ENCODE assay signal across 8 cellular contexts in the genomic region with DNA sequence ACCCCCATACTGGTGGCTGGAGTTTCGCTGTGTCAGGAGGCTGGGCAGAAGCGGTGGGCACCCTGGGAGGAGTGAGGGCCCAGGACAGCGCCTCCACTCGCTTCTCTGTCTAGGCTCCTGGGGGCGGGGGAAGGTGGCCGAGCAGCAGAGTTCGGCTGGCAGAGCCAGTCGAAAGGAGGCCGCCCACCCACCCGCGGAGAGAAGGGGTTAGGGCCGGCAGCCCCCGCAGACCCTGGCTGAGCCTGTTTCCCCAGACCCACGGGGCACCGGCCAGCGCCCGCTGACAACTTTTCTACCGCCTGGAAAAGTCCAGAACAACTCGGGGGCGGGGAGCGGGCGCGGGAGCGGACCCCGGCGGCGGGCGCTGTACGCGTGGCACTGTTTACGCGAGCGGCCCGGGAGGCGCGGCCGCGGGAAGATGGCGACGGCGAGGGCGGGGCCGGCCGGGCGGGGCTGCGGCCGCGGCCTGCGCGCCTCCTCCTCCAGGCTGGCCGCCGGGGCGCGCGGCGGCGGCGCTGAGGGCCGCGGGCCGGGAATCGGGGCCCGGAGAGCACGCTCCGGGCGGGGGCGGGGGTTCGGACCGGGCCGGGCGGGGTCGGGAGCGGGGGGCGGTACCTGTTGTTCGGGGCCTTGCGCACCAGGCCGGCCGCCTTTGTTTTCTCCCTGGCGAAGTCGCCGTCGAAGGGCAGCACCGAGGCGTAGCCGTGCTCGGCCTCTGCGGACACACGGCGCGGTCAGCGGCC. TPM values are rescaled to one million over a fixed set of nuclear protein-coding genes. Genes with fewer than 3 reads are reported as not detected.
DNase-seq lines count a peak whose midpoint lies in the region; ATAC-seq, FAIRE-seq and TF ChIP-seq lines count a peak whose summit lies in the region.

No MANE protein-coding gene starts in this region.

- no peak for TF ChIP-seq CTCF in body of pancreas (IDR thresholded peaks at IDR 0.05)

- no peak for FAIRE-seq in small intestine (lab: Jason Lieb, UNC)

- H3K4me1 ChIP-seq in body of pancreas: peaks cover 61% of the 10 kb centered on the region
- peaks cover 1 to 10% of the 10 kb centered on the region in 2 donors for H3K4me1 ChIP-seq in small intestine (ENCODE audit: control insufficient read depth in 2 of 2, insufficient read depth in 1 of 2, low read depth in 1 of 2, low read length in 1 of 2)

- peak overlapping the region; percentile 65 to 90 (median 76) for H3K27ac ChIP-seq in body of pancreas
- H3K27ac ChIP-seq in small intestine (ENCODE audit: low read depth in 1 of 2, low read length in 1 of 2): peak overlapping the region; percentile 85 to 89

- intact Hi-C loops in body of pancreas (cut with DNase I): loop anchor here (10.0 kb wide), 1 partner anchor 164 kb away; no protein-coding TSS in a partner anchor

- peak overlapping the region; percentile 84 for H3K4me3 ChIP-seq in GM08714 (ENCODE audit: low read length)
- H3K4me3 ChIP-seq in body of pancreas: peak overlapping the region; percentile 46 to 92
- H3K4me3 ChIP-seq in small intestine (ENCODE audit: low read depth in 1 of 2, low read length in 2 of 2): peak overlapping the region; percentile 87 to 92

- ATAC-seq in HG02759 (IDR thresholded peaks at IDR 0.05; ENCODE audit: unreplicated experiment) (peak; percentile 24), body of pancreas (peak; percentile 47)

- no peaks in the 10 kb centered on the region for H3K9me3 ChIP-seq in body of pancreas
- H3K9me3 ChIP-seq in small intestine (ENCODE audit: control insufficient read depth, low read depth): no peaks in the 10 kb centered on the region

- TF ChIP-seq POLR2A in body of pancreas (IDR thresholded peaks at IDR 0.05): peak in 2 of 3 donors; percentile 13 to 29

- H3K27me3 ChIP-seq in body of pancreas: no peaks in the 10 kb centered on the region
- no peaks in the 10 kb centered on the region for H3K27me3 ChIP-seq in small intestine (ENCODE audit: control insufficient read depth in 2 of 2, insufficient read depth in 2 of 2, low read length in 2 of 2)

- H3K36me3 ChIP-seq in body of pancreas (replicated peaks in 1 of 2; ENCODE audit: insufficient read depth in 1 of 2, low read depth in 2 of 2) (no peaks in the 10 kb centered on the region), small intestine (ENCODE audit: control insufficient read depth in 2 of 2, insufficient read depth in 2 of 2, low read length in 2 of 2) (no peaks in the 10 kb centered on the region)

- DNase-seq in T follicular helper cell (ENCODE audit: low read depth) (peak; percentile 42), body of pancreas (peak; percentile 52 to 67 (median 58)), iPS-NIHi11 (ENCODE audit: low spot score) (peak; percentile 86), small intestine (peak; percentile 55), NCI-H524 treated with DMSO at 0.1 percent for 48 hours (lab: John Stamatoyannopoulos, UW) (no peak), NOMO-1 treated with DMSO at 0.1 percent for 48 hours (lab: John Stamatoyannopoulos, UW; ENCODE audit: unreplicated experiment) (no peak)

- 0% methylated on average over 1 to 56 of the region's 91 CpGs for WGBS in body of pancreas, 2 donors
- WGBS in small intestine, 3 donors: 1% methylated on average over 34 to 91 of the region's 91 CpGs

RNA-seq across cellular contexts. Expression of gene MXD4, which starts 0.6 kb away (rescaled TPM):
- total RNA-seq in body of pancreas: 10 to 100 TPM; 40.7 to 45.5 TPM
- polyA plus RNA-seq in small intestine: 10 to 100 TPM; 24.0 to 33.9 (median 31.5) TPM

RNA-seq across cellular contexts. Expression of gene HAUS3, which starts 19.4 kb away (rescaled TPM):
- total RNA-seq in body of pancreas: 10 to 100 TPM in 1 of 2 donors, 1 to 10 TPM in 1; 7.3 to 11.9 TPM
- 1 to 10 TPM; 4.0 to 5.9 (median 4.3) TPM for polyA plus RNA-seq in small intestine

RNA-seq across cellular contexts. Expression of gene POLN, which starts 19.4 kb away (rescaled TPM):
- 1 to 10 TPM; 4.9 to 5.9 TPM for total RNA-seq in body of pancreas
- 1 to 10 TPM in 1 of 3 donors, under 1 TPM in 2; 0.89 to 2.2 (median 0.98) TPM for polyA plus RNA-seq in small intestine

Comparison
In these comparisons a context has a peak if more than half of its experiments do, and no peak if none do; other contexts are left out.
1. DNase-seq: peak in T follicular helper cell (single experiment), body of pancreas (4 of 4), iPS-NIHi11 (single experiment) and small intestine (single experiment); none in NCI-H524 treated with DMSO at 0.1 percent for 48 hours (single experiment) and NOMO-1 treated with DMSO at 0.1 percent for 48 hours (single experiment).
2. Peak in every context shown above with its lines, with median percentiles within 50 percentile points of each other: H3K4me3 ChIP-seq.